Comparison of ENCODE assay signal across 31 cellular contexts in the genomic region with DNA sequence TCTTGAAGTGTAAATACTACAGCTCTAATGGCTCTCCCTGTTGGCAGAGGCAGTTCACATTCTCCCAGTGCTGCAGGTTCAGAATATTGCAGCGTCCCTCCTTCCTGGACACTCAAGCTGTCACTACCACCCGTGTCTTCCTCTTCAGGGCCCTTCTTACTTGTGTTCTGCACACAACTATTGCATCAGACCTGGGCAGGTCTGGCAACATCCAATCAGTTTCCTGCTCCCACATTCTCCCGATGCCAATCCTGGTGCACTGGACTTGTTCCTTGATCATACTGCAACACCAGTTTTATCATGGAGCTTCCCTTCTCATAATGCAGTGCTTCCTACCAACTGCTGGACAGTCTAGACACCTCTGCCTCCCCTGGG.
"Had no signal": no experiment of that assay in that cellular context is flagged by ENCODE, and none has a peak within 500 bp of the region (broad histone marks: within the 10 kb centered on the region; RNA-seq: fewer than 3 reads in every experiment).

No MANE protein-coding gene starts in this region.

- H3K9me3 ChIP-seq: ascending aorta, colonic mucosa, thoracic aorta, uterus had no signal

- H3K27ac ChIP-seq: ascending aorta, cardiac muscle cell, colonic mucosa, thoracic aorta, uterus, WERI-Rb-1 had no signal

- H3K4me3 ChIP-seq: ascending aorta, cardiac muscle cell, colonic mucosa, thoracic aorta, uterus had no signal

- H3K36me3 ChIP-seq: ascending aorta, cardiac muscle cell, colonic mucosa, thoracic aorta, uterus, WERI-Rb-1 had no signal

- H3K27me3 ChIP-seq: ascending aorta, cardiac muscle cell, colonic mucosa, uterus had no signal

- H3K27ac Mint-ChIP-seq: activated naive CD4-positive, alpha-beta T cell treated with anti-CD3 and anti-CD28 coated beads, Interleukin-2, amount 10 ng/mL, durations not matched to agents 7 days and 5 days; activated naive CD8-positive, alpha-beta T cell treated with anti-CD3 and anti-CD28 coated beads, Interleukin-2, amount 10 ng/mL, durations not matched to agents 7 days and 5 days; activated T-helper 1 cell treated with anti-CD3 and anti-CD28 coated beads, Interleukin-12 subunit alpha, Interleukin-12 subunit beta, Interleukin-2, Interleukin-4 antibody, amounts not matched to agents 30 ng/mL and 10 ng/mL and 1 ng/mL, durations not matched to agents 14 hours and 24 hours and 36 hours; brain; stimulated activated effector memory CD8-positive, alpha-beta T cell treated with anti-CD3 and anti-CD28 coated beads, Interleukin-12 subunit alpha, Interleukin-12 subunit beta, amount 100 ng/mL, for 72 hours; stimulated activated naive CD8-positive, alpha-beta T cell treated with anti-CD3 and anti-CD28 coated beads, Interleukin-15, Interleukin-2, amounts not matched to agents 100 ng/mL and 50 ng/mL, for 24 hours; T-helper 1 cell treated with Interleukin-12 subunit alpha and Interleukin-12 subunit beta and Interleukin-4 antibody, amounts not matched to agents 30 μg/mL and 1 μg/mL, for 36 hours had no signal

- H3K9me3 Mint-ChIP-seq: activated naive CD4-positive, alpha-beta T cell treated with anti-CD3 and anti-CD28 coated beads, Interleukin-2, amount 10 ng/mL, durations not matched to agents 7 days and 5 days; activated naive CD8-positive, alpha-beta T cell treated with anti-CD3 and anti-CD28 coated beads, Interleukin-2, amount 10 ng/mL, durations not matched to agents 7 days and 5 days; activated T-helper 1 cell treated with anti-CD3 and anti-CD28 coated beads, Interleukin-12 subunit alpha, Interleukin-12 subunit beta, Interleukin-2, Interleukin-4 antibody, amounts not matched to agents 30 ng/mL and 10 ng/mL and 1 ng/mL, durations not matched to agents 14 hours and 24 hours and 36 hours; brain; naive thymus-derived CD4-positive, alpha-beta T cell; stimulated activated effector memory CD8-positive, alpha-beta T cell treated with anti-CD3 and anti-CD28 coated beads, Interleukin-12 subunit alpha, Interleukin-12 subunit beta, amount 100 ng/mL, for 72 hours; stimulated activated naive CD8-positive, alpha-beta T cell treated with anti-CD3 and anti-CD28 coated beads, Interleukin-15, Interleukin-2, amounts not matched to agents 100 ng/mL and 50 ng/mL, for 24 hours; T-helper 1 cell treated with Interleukin-12 subunit alpha and Interleukin-12 subunit beta and Interleukin-4 antibody, amounts not matched to agents 30 μg/mL and 1 μg/mL, for 36 hours had no signal

- H3K27me3 Mint-ChIP-seq: activated naive CD4-positive, alpha-beta T cell treated with anti-CD3 and anti-CD28 coated beads, Interleukin-2, amount 10 ng/mL, durations not matched to agents 7 days and 5 days; activated naive CD8-positive, alpha-beta T cell treated with anti-CD3 and anti-CD28 coated beads, Interleukin-2, amount 10 ng/mL, durations not matched to agents 7 days and 5 days; brain; naive thymus-derived CD4-positive, alpha-beta T cell; stimulated activated naive CD8-positive, alpha-beta T cell treated with anti-CD3 and anti-CD28 coated beads, Interleukin-15, Interleukin-2, amounts not matched to agents 100 ng/mL and 50 ng/mL, for 24 hours had no signal

- ATAC-seq: activated CD4-positive, CD25-positive, alpha-beta regulatory T cell treated with anti-CD3 and anti-CD28 coated beads, Interleukin-2, amount 50 U/mL, for 24 hours; left ventricle myocardium superior; naive thymus-derived CD4-positive, alpha-beta T cell; sciatic nerve; stimulated activated effector memory CD8-positive, alpha-beta T cell treated with anti-CD3 and anti-CD28 coated beads, Interleukin-12 subunit alpha, Interleukin-12 subunit beta, amount 100 ng/mL, for 72 hours had no signal

- DNase-seq: activated CD4-positive, alpha-beta T cell treated with anti-CD3 and anti-CD28 coated beads for 48 hours; activated CD4-positive, alpha-beta T cell treated with anti-CD3 and anti-CD28 coated beads, Interleukin-2, amount 50 U/mL, for 48 hours; activated CD8-positive, alpha-beta memory T cell treated with anti-CD3 and anti-CD28 coated beads, Interleukin-2, amount 50 U/mL, for 4 hours; activated effector memory CD4-positive, alpha-beta T cell treated with anti-CD3 and anti-CD28 coated beads, Interleukin-2, amount 50 U/mL, for 16 hours; activated naive CD4-positive, alpha-beta T cell treated with anti-CD3 and anti-CD28 coated beads, Interleukin-2, amount 10 ng/mL, durations not matched to agents 7 days and 5 days; activated naive CD8-positive, alpha-beta T cell treated with anti-CD3 and anti-CD28 coated beads, Interleukin-2, amount 10 ng/mL, durations not matched to agents 7 days and 5 days; activated T-cell treated with anti-CD3 and anti-CD28 coated beads, Interleukin-2, amount 50 U/mL, for 1 hour; cerebellar nuclear complex; colonic mucosa; effector CD8-positive, alpha-beta T cell; glutamatergic neuron; left ventricle myocardium superior; midbrain; naive thymus-derived CD4-positive, alpha-beta T cell; posterior cingulate gyrus; small intestine; stimulated activated CD4-positive, alpha-beta T cell treated with anti-CD3 and anti-CD28 coated beads, Interleukin-4, amount 100 ng/mL, for 24 hours; T-helper 9 cell; trophoblast cell; uterus; WERI-Rb-1 had no signal

- H3K36me3 Mint-ChIP-seq: activated naive CD4-positive, alpha-beta T cell treated with anti-CD3 and anti-CD28 coated beads, Interleukin-2, amount 10 ng/mL, durations not matched to agents 7 days and 5 days; activated naive CD8-positive, alpha-beta T cell treated with anti-CD3 and anti-CD28 coated beads, Interleukin-2, amount 10 ng/mL, durations not matched to agents 7 days and 5 days had no signal

- H3K4me1 Mint-ChIP-seq: activated naive CD4-positive, alpha-beta T cell treated with anti-CD3 and anti-CD28 coated beads, Interleukin-2, amount 10 ng/mL, durations not matched to agents 7 days and 5 days; activated naive CD8-positive, alpha-beta T cell treated with anti-CD3 and anti-CD28 coated beads, Interleukin-2, amount 10 ng/mL, durations not matched to agents 7 days and 5 days; stimulated activated effector memory CD8-positive, alpha-beta T cell treated with anti-CD3 and anti-CD28 coated beads, Interleukin-12 subunit alpha, Interleukin-12 subunit beta, amount 100 ng/mL, for 72 hours had no signal

- H3K4me3 Mint-ChIP-seq: activated naive CD4-positive, alpha-beta T cell treated with anti-CD3 and anti-CD28 coated beads, Interleukin-2, amount 10 ng/mL, durations not matched to agents 7 days and 5 days; activated naive CD8-positive, alpha-beta T cell treated with anti-CD3 and anti-CD28 coated beads, Interleukin-2, amount 10 ng/mL, durations not matched to agents 7 days and 5 days; activated T-helper 1 cell treated with anti-CD3 and anti-CD28 coated beads, Interleukin-12 subunit alpha, Interleukin-12 subunit beta, Interleukin-2, Interleukin-4 antibody, amounts not matched to agents 30 ng/mL and 10 ng/mL and 1 ng/mL, durations not matched to agents 14 hours and 24 hours and 36 hours; brain; naive thymus-derived CD4-positive, alpha-beta T cell; stimulated activated effector memory CD8-positive, alpha-beta T cell treated with anti-CD3 and anti-CD28 coated beads, Interleukin-12 subunit alpha, Interleukin-12 subunit beta, amount 100 ng/mL, for 72 hours; stimulated activated naive CD8-positive, alpha-beta T cell treated with anti-CD3 and anti-CD28 coated beads, Interleukin-15, Interleukin-2, amounts not matched to agents 100 ng/mL and 50 ng/mL, for 24 hours; T-helper 1 cell treated with Interleukin-12 subunit alpha and Interleukin-12 subunit beta and Interleukin-4 antibody, amounts not matched to agents 30 μg/mL and 1 μg/mL, for 36 hours had no signal
